In genomic region chr13:24680921-24681585, GRCh38 we compare ENCODE assay signal across 11 cellular contexts. TPM values are rescaled to one million over a fixed set of nuclear protein-coding genes. Genes with fewer than 3 reads are reported as not detected.
DNase-seq lines count a peak whose midpoint lies in the region; ATAC-seq, FAIRE-seq and TF ChIP-seq lines count a peak whose summit lies in the region.
"Had no signal": no experiment of that assay in that cellular context is flagged by ENCODE, and none has a peak within 500 bp of the region (broad histone marks: within the 10 kb centered on the region; RNA-seq: fewer than 3 reads in every experiment).

No MANE protein-coding gene starts in this region.

- no peaks in the 10 kb centered on the region for H3K36me3 Mint-ChIP-seq in CD4-positive, CD25-positive, alpha-beta regulatory T cell
- H3K36me3 Mint-ChIP-seq: activated CD4-positive, alpha-beta memory T cell treated with anti-CD3 and anti-CD28 coated beads for 36 hours; naive B cell had no signal

- WGBS in HUES64, result 45% methylated on average over 27 of the region's 28 CpGs
- WGBS in pancreas, 2 donors, result 35 to 37% methylated on average over 24 to 28 of the region's 28 CpGs

- H3K9me3 Mint-ChIP-seq in CD4-positive, CD25-positive, alpha-beta regulatory T cell, result peaks cover 0 to 1% (median 0%) of the 10 kb centered on the region in 7 donors
- H3K9me3 Mint-ChIP-seq: activated CD4-positive, alpha-beta memory T cell treated with anti-CD3 and anti-CD28 coated beads for 36 hours; stimulated activated naive CD8-positive, alpha-beta T cell treated with anti-CD3 and anti-CD28 coated beads, Interleukin-15, Interleukin-2, amounts not matched to agents 100 ng/mL and 50 ng/mL, for 24 hours had no signal

- H3K4me3 ChIP-seq in CD4-positive, CD25-positive, alpha-beta regulatory T cell (ENCODE audit: low read depth, low read length), result no peak overlapping the region
- H3K4me3 ChIP-seq in HUES64 (ENCODE audit: low read length), result peak overlapping the region; percentile 65
- peak overlapping the region; percentile 49 for H3K4me3 ChIP-seq in epithelial cell of esophagus (ENCODE audit: low read length)
- peak overlapping the region in 3 of 4 donors; percentile 26 to 56 (median 38) for H3K4me3 ChIP-seq in pancreas

- intact Hi-C loops in pancreas (cut with DNase I), result no loop called here

- H3K27ac Mint-ChIP-seq in CD4-positive, CD25-positive, alpha-beta regulatory T cell, result peak overlapping the region in 1 of 3 donors; percentile 32
- H3K27ac Mint-ChIP-seq: activated CD4-positive, alpha-beta memory T cell treated with anti-CD3 and anti-CD28 coated beads for 36 hours; stimulated activated naive CD8-positive, alpha-beta T cell treated with anti-CD3 and anti-CD28 coated beads, Interleukin-15, Interleukin-2, amounts not matched to agents 100 ng/mL and 50 ng/mL, for 24 hours had no signal

- FAIRE-seq in pancreas (lab: Jason Lieb, UNC) (no peak), D721Med (lab: Jason Lieb, UNC) (no peak)

- ATAC-seq in CD4-positive, CD25-positive, alpha-beta regulatory T cell (ENCODE audit: low read depth in 2 of 2), result no peak
- ATAC-seq in pancreas, result no peak

- TF ChIP-seq CTCF in epithelial cell of esophagus (IDR thresholded peaks at IDR 0.05; ENCODE audit: insufficient read depth, low read depth, low read length, missing control alignments) (no peak), pancreas (IDR thresholded peaks at IDR 0.05) (no peak), D721Med (IDR thresholded peaks at IDR 0.05; ENCODE audit: insufficient read depth, missing control alignments) (no peak)

- DNase-seq in CD4-positive, CD25-positive, alpha-beta regulatory T cell, result no peak
- DNase-seq in epithelial cell of esophagus (ENCODE audit: low read depth), result no peak
- no peak for DNase-seq in pancreas
- no peak for DNase-seq in HuH-7.5 (ENCODE audit: low spot score)
- DNase-seq in D721Med (ENCODE audit: insufficient read length, low spot score), result no peak
- no peak for DNase-seq in NCI-H2081 treated with DMSO at 0.1 percent for 48 hours (lab: John Stamatoyannopoulos, UW)
- DNase-seq in NCI-H1092 treated with DMSO at 0.1 percent for 48 hours (lab: John Stamatoyannopoulos, UW), result no peak
- DNase-seq: naive B cell had no signal

- no peak overlapping the region for H3K9ac ChIP-seq in HUES64 (ENCODE audit: low read depth, low read length)

- H3K4me1 Mint-ChIP-seq in CD4-positive, CD25-positive, alpha-beta regulatory T cell, result peaks cover 15 to 41% (median 24%) of the 10 kb centered on the region in 4 donors

- H3K27me3 ChIP-seq in CD4-positive, CD25-positive, alpha-beta regulatory T cell (ENCODE audit: control insufficient read depth, insufficient read depth, low read length), result peaks cover 12% of the 10 kb centered on the region
- H3K27me3 ChIP-seq in HUES64 (ENCODE audit: insufficient read depth, low read length), result peaks cover 41% of the 10 kb centered on the region
- H3K27me3 ChIP-seq in pancreas, result peaks cover 0 to 17% (median 4%) of the 10 kb centered on the region in 4 donors

- no peaks in the 10 kb centered on the region for H3K36me3 ChIP-seq in CD4-positive, CD25-positive, alpha-beta regulatory T cell (ENCODE audit: control insufficient read depth, insufficient read depth, low read length)
- H3K36me3 ChIP-seq in HUES64 (ENCODE audit: insufficient read depth, low read length) (no peaks in the 10 kb centered on the region), pancreas (no peaks in the 10 kb centered on the region)

- H3K27ac ChIP-seq in CD4-positive, CD25-positive, alpha-beta regulatory T cell (ENCODE audit: insufficient read depth, low read length, poor library complexity, severe bottlenecking), result no peak overlapping the region
- H3K27ac ChIP-seq in HUES64 (ENCODE audit: low read depth, low read length) (no peak overlapping the region), pancreas (no peak overlapping the region)

- H3K27me3 Mint-ChIP-seq in CD4-positive, CD25-positive, alpha-beta regulatory T cell, result peaks cover 58% of the 10 kb centered on the region

- peak overlapping the region; percentile 25 to 66 (median 50) for H3K4me3 Mint-ChIP-seq in CD4-positive, CD25-positive, alpha-beta regulatory T cell
- H3K4me3 Mint-ChIP-seq: activated CD4-positive, alpha-beta memory T cell treated with anti-CD3 and anti-CD28 coated beads for 36 hours; stimulated activated naive CD8-positive, alpha-beta T cell treated with anti-CD3 and anti-CD28 coated beads, Interleukin-15, Interleukin-2, amounts not matched to agents 100 ng/mL and 50 ng/mL, for 24 hours had no signal

- H3K4me1 ChIP-seq in CD4-positive, CD25-positive, alpha-beta regulatory T cell (ENCODE audit: control insufficient read depth, insufficient read depth, low read length, poor library complexity, severe bottlenecking), result peaks cover 37% of the 10 kb centered on the region
- peaks cover 11% of the 10 kb centered on the region for H3K4me1 ChIP-seq in HUES64 (ENCODE audit: insufficient read depth, low read length)
- H3K4me1 ChIP-seq in pancreas, result peaks cover 0 to 3% (median 0%) of the 10 kb centered on the region in 3 donors

- H3K9me3 ChIP-seq in CD4-positive, CD25-positive, alpha-beta regulatory T cell (ENCODE audit: control insufficient read depth in 2 of 2, low read length in 2 of 2), result no peaks in the 10 kb centered on the region
- no peaks in the 10 kb centered on the region for H3K9me3 ChIP-seq in HUES64 (ENCODE audit: insufficient read depth, low read depth, low read length)
- no peaks in the 10 kb centered on the region for H3K9me3 ChIP-seq in pancreas

RNA-seq across cellular contexts. Expression of gene ATP12A, which starts 0.8 kb away (rescaled TPM):
- 0.17 TPM for total RNA-seq in CD4-positive, CD25-positive, alpha-beta regulatory T cell
- polyA plus RNA-seq in CD4-positive, CD25-positive, alpha-beta regulatory T cell, result under 1 TPM in 2 of 4 donors, not detected in 2; 0.14 to 0.18 TPM
- 0.45 TPM for polyA plus RNA-seq in HUES64 (2013, experiment 1 of 2)
- 0.76 TPM for polyA plus RNA-seq in HUES64 (2013, experiment 2 of 2)
- total RNA-seq in pancreas, result under 1 TPM in 1 of 6 donors, not detected in 5; 0.06 TPM
- polyA plus RNA-seq in pancreas, result under 1 TPM in 1 of 2 donors, not detected in 1; 0.05 TPM
